ENCODE assay signal across 9 cellular contexts in the genomic region with DNA sequence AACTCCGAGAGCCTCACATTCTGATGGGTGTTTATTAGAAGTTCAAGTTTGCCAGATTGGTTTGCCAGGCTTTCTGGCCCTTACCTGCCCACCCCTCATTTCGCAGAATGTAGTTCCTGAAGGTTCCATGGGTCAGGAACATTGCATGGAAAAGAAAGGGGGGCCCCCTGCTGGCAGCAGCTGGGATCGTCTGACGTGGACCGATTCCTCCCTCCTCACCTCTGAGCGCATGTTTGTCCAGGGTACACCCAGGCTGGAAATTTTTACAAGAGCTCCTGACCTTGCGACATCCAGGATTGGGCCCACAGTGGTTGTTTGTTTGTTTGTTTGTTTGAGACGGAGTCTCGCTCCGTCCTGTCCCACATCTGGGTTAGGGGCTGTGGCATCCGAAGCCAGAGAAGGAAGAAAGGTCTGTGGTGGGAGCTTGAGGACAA.
A peak's percentile ranks its signal among the peaks of the same experiment; 100 is the strongest.
DNase-seq lines count a peak whose midpoint lies in the region; ATAC-seq and TF ChIP-seq lines count a peak whose summit lies in the region.
"Had no signal": no experiment of that assay in that cellular context is flagged by ENCODE, and none has a peak within 500 bp of the region (broad histone marks: within the 10 kb centered on the region; RNA-seq: fewer than 3 reads in every experiment).

No MANE protein-coding gene starts in this region.

- no peaks in the 10 kb centered on the region for H3K36me3 ChIP-seq in neutrophil

- no peak overlapping the region for H3K4me3 ChIP-seq in fibroblast of villous mesenchyme (ENCODE audit: low read depth, low read length)
- no peak overlapping the region for H3K4me3 ChIP-seq in neutrophil (ENCODE audit: low read depth in 1 of 2, low read length in 1 of 2)

- H3K4me1 ChIP-seq in neutrophil (ENCODE audit: control insufficient read depth in 1 of 2, insufficient read depth in 1 of 2, low read depth in 1 of 2, low read length in 1 of 2) = peaks cover 4 to 18% of the 10 kb centered on the region in 2 experiments

- TF ChIP-seq CTCF in fibroblast of villous mesenchyme (IDR thresholded peaks at IDR 0.05; ENCODE audit: insufficient read depth, low read depth, low read length) = peak; percentile 94
- peak; percentile 60 for TF ChIP-seq CTCF in neutrophil (IDR thresholded peaks at IDR 0.05)

- H3K27me3 ChIP-seq in neutrophil = no peaks in the 10 kb centered on the region

- H3K9me3 ChIP-seq in neutrophil = no peaks in the 10 kb centered on the region

- H3K27ac ChIP-seq in neutrophil = no peak overlapping the region

- DNase-seq in NCI-H2171 treated with DMSO at 0.1 percent for 48 hours (lab: John Stamatoyannopoulos, UW) = peak; percentile 28
- DNase-seq in NCI-H2171 (lab: John Stamatoyannopoulos, UW) = no peak
- peak; percentile 39 for DNase-seq in NCI-H1105 treated with DMSO at 0.1 percent for 48 hours (lab: John Stamatoyannopoulos, UW)
- DNase-seq in activated T-cell treated with anti-CD3 and anti-CD28 coated beads for 4 hours = peak; percentile 7
- peak; percentile 70 for DNase-seq in fibroblast of villous mesenchyme (ENCODE audit: low read depth)

- ATAC-seq in HG02970 (IDR thresholded peaks at IDR 0.05; ENCODE audit: low FRiP score, unreplicated experiment) = no peak
- no peak for ATAC-seq in GM21825 (IDR thresholded peaks at IDR 0.05; ENCODE audit: unreplicated experiment)
- ATAC-seq: CD8-positive, alpha-beta T cell had no signal
